In the genomic region with DNA sequence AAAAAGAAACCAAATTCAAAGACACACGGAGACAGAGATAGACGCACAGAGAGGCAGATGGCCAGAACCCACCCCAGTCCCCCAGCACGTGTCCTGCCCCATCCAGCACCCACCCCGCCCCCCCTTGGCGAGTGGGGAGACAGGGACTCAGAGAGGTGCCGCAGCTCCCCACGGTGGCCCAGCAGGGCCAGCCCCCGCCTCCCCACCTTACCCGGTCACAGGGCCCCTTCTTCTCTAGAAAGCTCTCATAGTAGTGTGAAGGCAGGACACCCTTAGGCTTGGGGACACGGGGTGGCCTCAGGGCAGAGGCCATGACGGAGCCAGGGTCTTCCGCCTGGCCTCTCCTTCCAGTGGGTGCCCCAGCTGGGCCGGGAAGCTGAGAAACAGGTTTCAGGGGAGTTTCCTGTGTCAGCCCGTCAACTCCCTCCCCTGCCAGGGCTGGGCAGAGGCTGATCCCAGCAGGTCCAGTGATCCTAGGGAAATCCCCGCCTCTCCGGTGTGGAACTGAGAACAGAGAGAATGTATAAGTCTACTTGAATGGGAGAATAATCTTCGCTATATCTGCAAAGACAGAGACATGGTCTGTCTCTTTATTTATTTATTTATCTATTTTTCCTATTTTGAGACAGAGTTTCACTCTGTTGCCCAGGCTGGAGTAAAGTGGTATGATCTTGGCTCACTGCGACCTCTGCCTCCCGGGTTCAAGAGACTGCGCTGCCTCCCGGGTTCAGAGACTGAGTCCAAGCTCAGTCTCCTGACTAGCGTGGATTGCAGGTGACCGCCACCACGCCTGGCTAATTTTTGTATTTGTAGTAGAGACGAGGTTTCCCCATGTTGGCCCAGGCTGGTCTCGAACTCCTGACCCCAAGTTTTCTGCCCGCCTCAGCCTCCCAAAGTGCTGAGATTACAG, we compare ENCODE assay signal across 9 cellular contexts. TPM values are rescaled to one million over a fixed set of nuclear protein-coding genes. Genes with fewer than 3 reads are reported as not detected.
A peak's percentile ranks its signal among the peaks of the same experiment; 100 is the strongest.
DNase-seq lines count a peak whose midpoint lies in the region; ATAC-seq and TF ChIP-seq lines count a peak whose summit lies in the region.
"Had no signal": no experiment of that assay in that cellular context is flagged by ENCODE, and none has a peak within 500 bp of the region (broad histone marks: within the 10 kb centered on the region; RNA-seq: fewer than 3 reads in every experiment).

Gene STAP2 (minus strand): TSS at position 387 of the 910 bp plus-strand sequence. CDS start 74 bp downstream, at position 313.

- no peak for TF ChIP-seq EP300 in transverse colon (IDR thresholded peaks at IDR 0.05; ENCODE audit: low read depth)

- H3K4me3 ChIP-seq in Peyer's patch, result peak within 1 kb of the TSS; percentile 34 to 61 (median 45)
- peak within 1 kb of the TSS; percentile 66 for H3K4me3 ChIP-seq in coronary artery
- peak within 1 kb of the TSS; percentile 46 to 75 (median 54) for H3K4me3 ChIP-seq in transverse colon
- H3K4me3 ChIP-seq: SK-N-MC had no signal

- peak; percentile 41 to 49 for TF ChIP-seq POLR2A in Peyer's patch (IDR thresholded peaks at IDR 0.05)
- peak; percentile 78 for TF ChIP-seq POLR2A in transverse colon (IDR thresholded peaks at IDR 0.05)

- H3K36me3 ChIP-seq in Peyer's patch (no peaks in the 10 kb centered on the region), transverse colon (no peaks in the 10 kb centered on the region)

- H3K27me3 ChIP-seq in Peyer's patch (no peaks in the 10 kb centered on the region), transverse colon (no peaks in the 10 kb centered on the region)

- in situ Hi-C loops in G401 (cut with HindIII; ENCODE audit: low sequenced_read_pairs), result no loop called here
- in situ Hi-C loops in transverse colon (cut with MboI; ENCODE audit: low pct_ligation_motif_present in 1 of 4, low pct_unique_long_range_greater_than_20kb in 1 of 4, low sequenced_read_pairs in 3 of 4), result no loop called here

- ATAC-seq in HG02759 (IDR thresholded peaks at IDR 0.05; ENCODE audit: unreplicated experiment), result no peak

- intact Hi-C loops in transverse colon (cut with DNase I; ENCODE audit: low total_unique reads), result no loop called here

- TF ChIP-seq CTCF in Peyer's patch (IDR thresholded peaks at IDR 0.05) (no peak), coronary artery (IDR thresholded peaks at IDR 0.05) (no peak), transverse colon (IDR thresholded peaks at IDR 0.05) (no peak)

- H3K9me3 ChIP-seq in Peyer's patch, result no peaks in the 10 kb centered on the region
- no peaks in the 10 kb centered on the region for H3K9me3 ChIP-seq in transverse colon

- DNase-seq in G401 (ENCODE audit: low spot score), result no peak
- peak in 2 of 3 donors; percentile 81 to 87 for DNase-seq in Peyer's patch
- no peak for DNase-seq in coronary artery (ENCODE audit: low spot score)
- peak; percentile 32 to 57 for DNase-seq in lung microvascular endothelial cell (ENCODE audit: low read depth in 2 of 2)
- DNase-seq in transverse colon, result peak; percentile 88
- DNase-seq in nucleus accumbens (lab: John Stamatoyannopoulos, UW), result no peak
- no peak for DNase-seq in NCI-H187 treated with DMSO at 0.1 percent for 48 hours (lab: John Stamatoyannopoulos, UW)

- WGBS in transverse colon (ENCODE audit: low coverage in 1 of 2), 2 donors, result 28 to 39% methylated on average over 14 to 25 of the region's 27 CpGs

- H3K27ac ChIP-seq in Peyer's patch, result peak within 1 kb of the TSS; percentile 53 to 91 (median 86)
- H3K27ac ChIP-seq in coronary artery, result peak within 1 kb of the TSS in 1 of 2 donors; percentile 25
- H3K27ac ChIP-seq in transverse colon, result peak within 1 kb of the TSS; percentile 86 to 97 (median 89)
- H3K27ac ChIP-seq: SK-N-MC had no signal

- peaks cover 0 to 27% (median under 1%) of the 10 kb centered on the region in 4 donors for H3K4me1 ChIP-seq in Peyer's patch
- H3K4me1 ChIP-seq in transverse colon, result peaks cover 10 to 45% (median 22%) of the 10 kb centered on the region in 4 donors

RNA-seq across cellular contexts. Expression of gene STAP2, which starts in this region (rescaled TPM):
- total RNA-seq in G401 (2014; rRNA removed; shearing (Covaris generic)), result 26.0 and 29.8 TPM in 2 replicates
- total RNA-seq in Peyer's patch, result 100 to 1,000 TPM in 3 of 4 donors, 10 to 100 TPM in 1; 90.8 to 227 (median 134) TPM
- 28.8 and 36.1 TPM in 2 replicates for total RNA-seq in lung microvascular endothelial cell
- 100 to 1,000 TPM; 146 to 680 (median 245) TPM for total RNA-seq in transverse colon

Comparison
In these comparisons a context has a peak if more than half of its experiments do, and no peak if none do; other contexts are left out.
1. DNase-seq: peak in Peyer's patch (2 of 3), lung microvascular endothelial cell (2 of 2) and transverse colon (single experiment); none in G401 (single experiment), coronary artery (single experiment), nucleus accumbens (0 of 56) and NCI-H187 treated with DMSO at 0.1 percent for 48 hours (single experiment).
2. Peak in every context shown above with its lines, with median percentiles within 50 percentile points of each other: H3K4me3 ChIP-seq.